In genomic region chr1:64624446-64624766, GRCh38 we compare ENCODE assay signal across 10 cellular contexts.
A peak's percentile ranks its signal among the peaks of the same experiment; 100 is the strongest.
DNase-seq lines count a peak whose midpoint lies in the region; FAIRE-seq and TF ChIP-seq lines count a peak whose summit lies in the region.
"Had no signal": no experiment of that assay in that cellular context is flagged by ENCODE, and none has a peak within 500 bp of the region (broad histone marks: within the 10 kb centered on the region; RNA-seq: fewer than 3 reads in every experiment).

No MANE protein-coding gene starts in this region.

- peaks cover 2% of the 10 kb centered on the region for H3K36me3 Mint-ChIP-seq in astrocyte (ENCODE audit: low read depth, unreplicated experiment)

- H3K4me3 Mint-ChIP-seq in astrocyte (ENCODE audit: unreplicated experiment) = peak overlapping the region; percentile 40

- H3K9me3 ChIP-seq in BLaER1 treated with 17β-estradiol and CSF1 and Interleukin-3, amounts not matched to agents 10 nM and 100 nM (replicated peaks in 1 of 11) = no peaks in the 10 kb centered on the region
- no peaks in the 10 kb centered on the region for H3K9me3 ChIP-seq in astrocyte (ENCODE audit: insufficient read depth, low read depth, low read length)
- no peaks in the 10 kb centered on the region for H3K9me3 ChIP-seq in osteoblast (ENCODE audit: low read depth, low read length)

- TF ChIP-seq CTCF in astrocyte (IDR thresholded peaks at IDR 0.05; ENCODE audit: insufficient read depth, low read depth, low read length) = no peak
- TF ChIP-seq CTCF in osteoblast (IDR thresholded peaks at IDR 0.05; ENCODE audit: extremely low read depth, low read depth, low read length) = no peak

- H3K4me2 ChIP-seq in BLaER1 treated with 17β-estradiol and CSF1 and Interleukin-3, amounts not matched to agents 10 nM and 100 nM = peak overlapping the region in 9 of 11 experiments; percentile 16 to 65 (median 49); a peak in 18 of 22 replicates
- H3K4me2 ChIP-seq in astrocyte (ENCODE audit: low read length) = peak overlapping the region; percentile 51
- H3K4me2 ChIP-seq in osteoblast (ENCODE audit: insufficient read depth, low read length) = no peak overlapping the region

- 0 out of 22 replicates have a peak overlapping the region, but pooled peaks of 2 of the 11 experiments have one; percentile 9 to 14 for H3K27ac ChIP-seq in BLaER1 treated with 17β-estradiol and CSF1 and Interleukin-3, amounts not matched to agents 10 nM and 100 nM
- H3K27ac ChIP-seq in astrocyte (ENCODE audit: low read depth, low read length) (peak overlapping the region; percentile 65), osteoblast (ENCODE audit: low read depth, low read length) (no peak overlapping the region)
- H3K27ac ChIP-seq: epithelial cell of prostate had no signal

- no peaks in the 10 kb centered on the region for H3K79me2 ChIP-seq in astrocyte (ENCODE audit: insufficient read depth, low read length)
- H3K79me2 ChIP-seq in osteoblast (ENCODE audit: insufficient read depth, low read length) = no peaks in the 10 kb centered on the region

- no peaks in the 10 kb centered on the region for H3K27me3 Mint-ChIP-seq in astrocyte (ENCODE audit: low read depth, unreplicated experiment)

- peak; percentile 23 for DNase-seq in Jurkat, Clone E6-1 (ENCODE audit: low read depth, low spot score)
- DNase-seq in astrocyte (ENCODE audit: low read depth) (peak; percentile 85), left kidney (ENCODE audit: low read depth, low spot score) (peak; percentile 15), DMS153 (lab: John Stamatoyannopoulos, UW) (no peak), osteoblast (ENCODE audit: insufficient read length, low spot score, missing footprints) (no peak), hippocampal formation (lab: John Stamatoyannopoulos, UW) (no peak)
- no peak for DNase-seq in activated CD4-positive, alpha-beta T cell treated with anti-CD3 and anti-CD28 coated beads, Interleukin-2, amount 50 U/mL, for 1 hour
- DNase-seq: NCI-H187 treated with DMSO at 0.1 percent for 48 hours had no signal

- peak overlapping the region; percentile 96 for H3K27ac Mint-ChIP-seq in astrocyte (ENCODE audit: unreplicated experiment)

- peaks cover 23% of the 10 kb centered on the region for H3K4me1 Mint-ChIP-seq in astrocyte (ENCODE audit: low read depth, unreplicated experiment)

- H4K20me1 ChIP-seq in BLaER1 treated with 17β-estradiol and CSF1 and Interleukin-3, amounts not matched to agents 10 nM and 100 nM = no peaks in the 10 kb centered on the region
- H4K20me1 ChIP-seq in astrocyte (ENCODE audit: insufficient read depth, low read length) (peaks cover 12% of the 10 kb centered on the region), osteoblast (ENCODE audit: insufficient read depth, low read length) (no peaks in the 10 kb centered on the region)

- no peaks in the 10 kb centered on the region for H3K27me3 ChIP-seq in BLaER1 treated with 17β-estradiol and CSF1 and Interleukin-3, amounts not matched to agents 10 nM and 100 nM
- H3K27me3 ChIP-seq in astrocyte (ENCODE audit: insufficient read depth, low read length) = peaks cover 11% of the 10 kb centered on the region
- H3K27me3 ChIP-seq in osteoblast (ENCODE audit: insufficient read depth, low read length) = no peaks in the 10 kb centered on the region

- H3K4me3 ChIP-seq in BLaER1 treated with 17β-estradiol and CSF1 and Interleukin-3, amounts not matched to agents 10 nM and 100 nM = no peak overlapping the region
- no peak overlapping the region for H3K4me3 ChIP-seq in Jurkat, Clone E6-1 (ENCODE audit: low read length)
- no peak overlapping the region for H3K4me3 ChIP-seq in astrocyte (ENCODE audit: insufficient read depth, low read depth, low read length)
- H3K4me3 ChIP-seq in osteoblast (ENCODE audit: insufficient read depth, low read length) = no peak overlapping the region

- no peak for FAIRE-seq in astrocyte (lab: Jason Lieb, UNC)

- H3K4me1 ChIP-seq in BLaER1 treated with 17β-estradiol and CSF1 and Interleukin-3, amounts not matched to agents 10 nM and 100 nM = peaks cover 0 to 25% (median 20%) of the 10 kb centered on the region in 10 experiments; a peak in 16 of 20 replicates
- H3K4me1 ChIP-seq in astrocyte (ENCODE audit: insufficient read depth, low read length) = peaks cover 16% of the 10 kb centered on the region
- peaks cover 7% of the 10 kb centered on the region for H3K4me1 ChIP-seq in osteoblast (ENCODE audit: insufficient read depth, low read length)

- no peaks in the 10 kb centered on the region for H3K9me3 Mint-ChIP-seq in astrocyte (ENCODE audit: unreplicated experiment)

- H3K36me3 ChIP-seq in BLaER1 treated with 17β-estradiol and CSF1 and Interleukin-3, amounts not matched to agents 10 nM and 100 nM = peaks cover 0 to 13% (median 0%) of the 10 kb centered on the region in 11 experiments; a peak in 3 of 22 replicates
- H3K36me3 ChIP-seq in astrocyte (ENCODE audit: insufficient read depth, low read length) (no peaks in the 10 kb centered on the region), osteoblast (ENCODE audit: insufficient read depth, low read length) (no peaks in the 10 kb centered on the region)

- no peak overlapping the region for H3K9ac ChIP-seq in BLaER1 treated with 17β-estradiol and CSF1 and Interleukin-3, amounts not matched to agents 10 nM and 100 nM
- H3K9ac ChIP-seq in astrocyte (ENCODE audit: low read length) = peak overlapping the region; percentile 13

- H2AFZ ChIP-seq in astrocyte (ENCODE audit: low read depth, low read length) (no peak overlapping the region), osteoblast (ENCODE audit: low read length) (no peak overlapping the region)

Comparison
In these comparisons a context has a peak if more than half of its experiments do, and no peak if none do; other contexts are left out.
1. DNase-seq: peak in Jurkat, Clone E6-1 (single experiment), astrocyte (single experiment) and left kidney (single experiment); none in DMS153 (single experiment), activated CD4-positive, alpha-beta T cell treated with anti-CD3 and anti-CD28 coated beads, Interleukin-2, amount 50 U/mL, for 1 hour (single experiment), osteoblast (single experiment) and hippocampal formation (0 of 2).